9 cellular contexts compared by ENCODE assay signal in genomic region chr5:123089971-123090640, GRCh38. TPM values are rescaled to one million over a fixed set of nuclear protein-coding genes. Genes with fewer than 3 reads are reported as not detected.
DNase-seq lines count a peak whose midpoint lies in the region; ATAC-seq and TF ChIP-seq lines count a peak whose summit lies in the region.
"Had no signal": no experiment of that assay in that cellular context is flagged by ENCODE, and none has a peak within 500 bp of the region (broad histone marks: within the 10 kb centered on the region; RNA-seq: fewer than 3 reads in every experiment).

No MANE protein-coding gene starts in this region.

- H3K27me3 ChIP-seq in SJSA1 (replicated peaks) (peaks cover 23% of the 10 kb centered on the region), cardiac muscle cell (peaks cover 100% of the 10 kb centered on the region), gastrocnemius medialis (peaks cover 94 to 96% (median 96%) of the 10 kb centered on the region in 3 donors)

- no peaks in the 10 kb centered on the region for H3K36me3 Mint-ChIP-seq in activated T-cell treated with anti-CD3 and anti-CD28 coated beads, Interleukin-2, amount 50 U/mL, for 24 hours (ENCODE audit: low read depth)
- H3K36me3 Mint-ChIP-seq: activated naive CD4-positive, alpha-beta T cell treated with anti-CD3 and anti-CD28 coated beads, Interleukin-2, amount 50 U/mL, for 24 hours had no signal

- peaks cover 29% of the 10 kb centered on the region for H3K4me1 Mint-ChIP-seq in activated T-cell treated with anti-CD3 and anti-CD28 coated beads, Interleukin-2, amount 50 U/mL, for 24 hours (ENCODE audit: low read depth)

- peaks cover 10% of the 10 kb centered on the region for H3K9me3 ChIP-seq in SJSA1 (replicated peaks)
- no peaks in the 10 kb centered on the region for H3K9me3 ChIP-seq in cardiac muscle cell (ENCODE audit: low read depth)
- no peaks in the 10 kb centered on the region for H3K9me3 ChIP-seq in gastrocnemius medialis

- H3K4me3 ChIP-seq in SJSA1 (peak overlapping the region; percentile 78), cardiac muscle cell (peak overlapping the region; percentile 69), gastrocnemius medialis (peak overlapping the region; percentile 53 to 74 (median 58))

- ATAC-seq in gastrocnemius medialis, result peak in 1 of 2 donors; percentile 9
- ATAC-seq in HG02970 (IDR thresholded peaks at IDR 0.05; ENCODE audit: low FRiP score, unreplicated experiment), result no peak

- in situ Hi-C loops in gastrocnemius medialis (cut with MboI; ENCODE audit: low sequenced_read_pairs in 4 of 4), result no loop called here

- H3K9me3 Mint-ChIP-seq in activated T-cell treated with anti-CD3 and anti-CD28 coated beads, Interleukin-2, amount 50 U/mL, for 24 hours, result no peaks in the 10 kb centered on the region
- H3K9me3 Mint-ChIP-seq: activated naive CD4-positive, alpha-beta T cell treated with anti-CD3 and anti-CD28 coated beads, Interleukin-2, amount 50 U/mL, for 24 hours had no signal

- H3K36me3 ChIP-seq in SJSA1, result peaks cover 10% of the 10 kb centered on the region; the same call in 1 of the 2 replicates
- no peaks in the 10 kb centered on the region for H3K36me3 ChIP-seq in cardiac muscle cell
- no peaks in the 10 kb centered on the region for H3K36me3 ChIP-seq in gastrocnemius medialis

- no peak overlapping the region for H3K27ac ChIP-seq in SJSA1
- no peak overlapping the region for H3K27ac ChIP-seq in cardiac muscle cell
- no peak overlapping the region for H3K27ac ChIP-seq in gastrocnemius medialis

- no peak for TF ChIP-seq CTCF in cardiac muscle cell (IDR thresholded peaks at IDR 0.05; ENCODE audit: low read depth, low read length)
- TF ChIP-seq CTCF in gastrocnemius medialis (IDR thresholded peaks at IDR 0.05 in 4 of 5, conservative IDR thresholded peaks at IDR 0.05 in 1 of 5), result no peak

- DNase-seq in activated T-cell treated with anti-CD3 and anti-CD28 coated beads, Interleukin-2, amount 50 U/mL, for 48 hours, result peak; percentile 20 to 38
- DNase-seq in activated T-cell treated with anti-CD3 and anti-CD28 coated beads, Interleukin-2, amount 50 U/mL, for 24 hours, result no peak
- DNase-seq in SJSA1 (ENCODE audit: low read depth in 1 of 2, low spot score in 2 of 2) (no peak), cardiac muscle cell (ENCODE audit: low read depth in 1 of 2, low spot score in 1 of 2) (peak; percentile 62 to 64), gastrocnemius medialis (no peak), SKM-1 (lab: John Stamatoyannopoulos, UW; ENCODE audit: unreplicated experiment) (no peak), MV-4-11 (lab: John Stamatoyannopoulos, UW) (no peak)

- intact Hi-C loops in gastrocnemius medialis (cut with DNase I; ENCODE audit: low total_unique reads), result loop anchor here (5.0 kb wide), 1 partner anchor 53 kb away; the partner anchor contains the start of gene PPIC

- no peak overlapping the region for H3K4me3 Mint-ChIP-seq in activated T-cell treated with anti-CD3 and anti-CD28 coated beads, Interleukin-2, amount 50 U/mL, for 24 hours
- H3K4me3 Mint-ChIP-seq: activated naive CD4-positive, alpha-beta T cell treated with anti-CD3 and anti-CD28 coated beads, Interleukin-2, amount 50 U/mL, for 24 hours had no signal

- H3K4me1 ChIP-seq in SJSA1 (replicated peaks) (peaks cover 23% of the 10 kb centered on the region), cardiac muscle cell (ENCODE audit: low read depth) (peaks cover 20% of the 10 kb centered on the region), gastrocnemius medialis (peaks cover 25 to 30% of the 10 kb centered on the region in 2 donors)

- no peak overlapping the region for H3K27ac Mint-ChIP-seq in activated T-cell treated with anti-CD3 and anti-CD28 coated beads, Interleukin-2, amount 50 U/mL, for 24 hours
- H3K27ac Mint-ChIP-seq: activated naive CD4-positive, alpha-beta T cell treated with anti-CD3 and anti-CD28 coated beads, Interleukin-2, amount 50 U/mL, for 24 hours had no signal

- peaks cover 89% of the 10 kb centered on the region for H3K27me3 Mint-ChIP-seq in activated T-cell treated with anti-CD3 and anti-CD28 coated beads, Interleukin-2, amount 50 U/mL, for 24 hours

- no peak for TF ChIP-seq POLR2A in gastrocnemius medialis (IDR thresholded peaks at IDR 0.05)

RNA-seq across cellular contexts. Expression of gene PRDM6, which starts 1.1 kb away (rescaled TPM):
- total RNA-seq in SJSA1 (2014; rRNA removed; shearing (Covaris generic)), result 1.5 and 2.4 TPM in 2 replicates
- total RNA-seq in cardiac muscle cell, result 1.1 and 2.4 TPM in 2 replicates
- 1.0 TPM in 2 replicates for polyA plus RNA-seq in cardiac muscle cell
- under 1 TPM; 0.02 to 0.61 (median 0.14) TPM for total RNA-seq in gastrocnemius medialis

RNA-seq across cellular contexts. Expression of gene PPIC, which starts 53.6 kb away (rescaled TPM):
- total RNA-seq in SJSA1 (2014; rRNA removed; shearing (Covaris generic)), result 131 and 133 TPM in 2 replicates
- total RNA-seq in cardiac muscle cell, result 110 and 118 TPM in 2 replicates
- polyA plus RNA-seq in cardiac muscle cell, result 276 and 293 TPM in 2 replicates
- 10 to 100 TPM; 10.3 to 29.8 (median 20.2) TPM for total RNA-seq in gastrocnemius medialis

Comparison
In these comparisons a context has a peak if more than half of its experiments do, and no peak if none do; other contexts are left out.
1. DNase-seq: peak in activated T-cell treated with anti-CD3 and anti-CD28 coated beads, Interleukin-2, amount 50 U/mL, for 48 hours (2 of 2) and cardiac muscle cell (2 of 2); none in activated T-cell treated with anti-CD3 and anti-CD28 coated beads, Interleukin-2, amount 50 U/mL, for 24 hours (single experiment), SJSA1 (0 of 2), gastrocnemius medialis (0 of 2), SKM-1 (single experiment) and MV-4-11 (single experiment).
2. Peak in every context shown above with its lines, with median percentiles within 50 percentile points of each other: H3K4me3 ChIP-seq.